ENCODE assay signal across 1 cellular context in genomic region chr2:771538-771937, GRCh38.
TF ChIP-seq lines count a peak whose summit lies in the region.

No MANE protein-coding gene starts in this region.

TF ChIP-seq in HepG2, 621 proteins besides CTCF, POLR2A, EP300 and RAD21 (continued from another document):
- TF ChIP-seq ZFYVE20 (CRISPR knock-in tag; IDR thresholded peaks at IDR 0.05; ENCODE audit: borderline replicate concordance, low read depth) (no peak), ZNF652 (CRISPR knock-in tag; IDR thresholded peaks at IDR 0.05; ENCODE audit: borderline replicate concordance, low read depth) (no peak), KLF9 (CRISPR knock-in tag; IDR thresholded peaks at IDR 0.05; ENCODE audit: low read depth) (no peak)
